Comparison of ENCODE assay signal across 15 cellular contexts in genomic region chr14:31418440-31418839, GRCh38. TPM values are rescaled to one million over a fixed set of nuclear protein-coding genes. Genes with fewer than 3 reads are reported as not detected.
DNase-seq lines count a peak whose midpoint lies in the region; ATAC-seq, FAIRE-seq and TF ChIP-seq lines count a peak whose summit lies in the region.
"Had no signal": no experiment of that assay in that cellular context is flagged by ENCODE, and none has a peak within 500 bp of the region (broad histone marks: within the 10 kb centered on the region; RNA-seq: fewer than 3 reads in every experiment).

No MANE protein-coding gene starts in this region.

- BruUV-seq in HepG2 (replicated peaks; lab: Mats Ljungman, UMichigan), result no TSS peak

- H3K36me3 ChIP-seq in HepG2 (replicated peaks in 1 of 2; ENCODE audit: control insufficient read depth in 1 of 2, insufficient read depth in 2 of 2, low read length in 2 of 2) (no peaks in the 10 kb centered on the region), right lobe of liver (no peaks in the 10 kb centered on the region), SU-DHL-6 (ENCODE audit: low read length) (no peaks in the 10 kb centered on the region), lower lobe of right lung (no peaks in the 10 kb centered on the region)
- H3K36me3 ChIP-seq: heart left ventricle had no signal

- H2AFZ ChIP-seq in HepG2 (ENCODE audit: low read length), result no peak overlapping the region
- no peak overlapping the region for H2AFZ ChIP-seq in SU-DHL-6 (ENCODE audit: low read depth, low read length, severe bottlenecking)

- CTCF ChIA-PET in HepG2 (lab: Yijun Ruan, JAX; ENCODE audit: low intra/inter-chr PET ratio, low total read pairs), result interaction anchor here (1.7 kb wide), 1 partner anchor 32 kb away, joined by 4 read pairs; no protein-coding TSS in a partner anchor

- TF ChIP-seq RAD21 in HepG2 (CRISPR knock-in tag; IDR thresholded peaks at IDR 0.05), result no peak

- in situ Hi-C loops in HepG2 (cut with HindIII; ENCODE audit: extremely low pct_ligation_motif_present, low pct_unique_long_range_greater_than_20kb), result no loop called here
- in situ Hi-C loops in GM13976 (cut with MboI; ENCODE audit: low sequenced_read_pairs, unreplicated experiment), result no loop called here

- H3K4me1 ChIP-seq in HepG2 (ENCODE audit: insufficient read depth, low read length), result peaks cover 45% of the 10 kb centered on the region
- peaks cover 0 to 16% (median 2%) of the 10 kb centered on the region in 4 donors for H3K4me1 ChIP-seq in right lobe of liver
- peaks cover 49% of the 10 kb centered on the region for H3K4me1 ChIP-seq in lower lobe of right lung

- intact Hi-C loops in HepG2 (cut with micrococcal nuclease; ENCODE audit: unreplicated experiment) (no loop called here), right lobe of liver (cut with DNase I) (no loop called here), lower lobe of right lung (cut with DNase I) (no loop called here)

- H3K27ac ChIP-seq in HepG2 (ENCODE audit: extremely low read length, insufficient read depth, low read length) (no peak overlapping the region), right lobe of liver (no peak overlapping the region), SU-DHL-6 (ENCODE audit: low read depth, low read length) (no peak overlapping the region), lower lobe of right lung (peak overlapping the region; percentile 90)

- TF ChIP-seq CTCF in HepG2 (CRISPR knock-in tag; IDR thresholded peaks at IDR 0.05) (no peak), right lobe of liver (IDR thresholded peaks at IDR 0.05) (no peak), SU-DHL-6 (IDR thresholded peaks at IDR 0.05; ENCODE audit: insufficient read depth, low read length, poor library complexity, severe bottlenecking) (no peak), lower lobe of right lung (IDR thresholded peaks at IDR 0.05) (no peak), GM13976 (IDR thresholded peaks at IDR 0.05; ENCODE audit: borderline replicate concordance, control extremely low read depth, extremely low read depth, insufficient read depth, missing control alignments) (no peak)

- H3K9ac ChIP-seq in HepG2 (ENCODE audit: insufficient read depth, low read depth, low read length), result peak overlapping the region; percentile 9; the same call in 1 of the 2 replicates
- no peak overlapping the region; the same call in 1 of the 2 replicates for H3K9ac ChIP-seq in SU-DHL-6 (ENCODE audit: low read length)

- no peak for TF ChIP-seq POLR2A in HepG2 (IDR thresholded peaks at IDR 0.05; ENCODE audit: insufficient read depth in 1 of 2, low read depth in 2 of 2, low read length in 2 of 2)
- no peak for TF ChIP-seq POLR2A in right lobe of liver (IDR thresholded peaks at IDR 0.05)

- H4K20me1 ChIP-seq in HepG2 (ENCODE audit: insufficient read depth, low read length), result no peaks in the 10 kb centered on the region
- H4K20me1 ChIP-seq in SU-DHL-6 (ENCODE audit: low read depth, low read length), result no peaks in the 10 kb centered on the region

- no peak overlapping the region for H3K4me3 Mint-ChIP-seq in T-helper 2 cell treated with Interferon-gamma antibody and Interleukin-4, amounts not matched to agents 5 μg/mL and 100 μg/mL, for 36 hours

- H3K27ac Mint-ChIP-seq in T-helper 2 cell treated with Interferon-gamma antibody and Interleukin-4, amounts not matched to agents 5 μg/mL and 100 μg/mL, for 36 hours, result no peak overlapping the region

- 62% methylated on average over 1 of the region's 1 CpG for WGBS in HepG2 (ENCODE audit: low lambda C conversion rate)
- 48% methylated on average over 1 of the region's 1 CpG for WGBS in right lobe of liver (ENCODE audit: insufficient coverage, low coverage, low lambda C conversion rate, missing lambda C conversion rate)

- H3K4me1 Mint-ChIP-seq in T-helper 2 cell treated with Interferon-gamma antibody and Interleukin-4, amounts not matched to agents 5 μg/mL and 100 μg/mL, for 36 hours (ENCODE audit: low read depth), result peaks cover 26% of the 10 kb centered on the region

- no peaks in the 10 kb centered on the region for H3K9me3 Mint-ChIP-seq in T-helper 2 cell treated with Interferon-gamma antibody and Interleukin-4, amounts not matched to agents 5 μg/mL and 100 μg/mL, for 36 hours

- POLR2A ChIA-PET in HepG2 (lab: Yijun Ruan, JAX), result interaction anchor here (2.5 to 4.9 kb wide), 2 partner anchors 23 to 39 kb away, joined by 42 to 181 read pairs; partner anchors contain the start of gene DTD2

- TF ChIP-seq EP300 in HepG2 (IDR thresholded peaks at IDR 0.05; ENCODE audit: low read depth in 2 of 2, low read length in 2 of 2) (no peak), HepG2 (CRISPR knock-in tag; IDR thresholded peaks at IDR 0.05; ENCODE audit: borderline replicate concordance) (no peak)

- peaks cover 2% of the 10 kb centered on the region for H3K27me3 Mint-ChIP-seq in T-helper 2 cell treated with Interferon-gamma antibody and Interleukin-4, amounts not matched to agents 5 μg/mL and 100 μg/mL, for 36 hours (ENCODE audit: low read depth)
- H3K27me3 Mint-ChIP-seq: T-helper 17 cell had no signal

- H3K4me3 ChIP-seq in HepG2 (replicated peaks in 1 of 3; ENCODE audit: insufficient read depth in 1 of 3, low read depth in 2 of 3, low read length in 3 of 3), result peak overlapping the region in 1 of 3 experiments; percentile 85; a peak in 2 of 6 replicates
- H3K4me3 ChIP-seq in right lobe of liver, result no peak overlapping the region
- no peak overlapping the region for H3K4me3 ChIP-seq in SU-DHL-6 (ENCODE audit: insufficient read depth, low read length, poor library complexity, severe bottlenecking)
- H3K4me3 ChIP-seq in lower lobe of right lung, result no peak overlapping the region

- H3K9me2 ChIP-seq in SU-DHL-6 (replicated peaks; ENCODE audit: insufficient read depth, low read length), result no peaks in the 10 kb centered on the region

- H3K4me2 ChIP-seq in HepG2 (ENCODE audit: low read depth, low read length) (peak overlapping the region; percentile 78), SU-DHL-6 (ENCODE audit: low read depth, low read length, poor library complexity, severe bottlenecking) (peak overlapping the region; percentile 88)

- no peaks in the 10 kb centered on the region for H3K9me3 ChIP-seq in HepG2 (ENCODE audit: low read length)
- H3K9me3 ChIP-seq in right lobe of liver, result no peaks in the 10 kb centered on the region
- H3K9me3 ChIP-seq in SU-DHL-6 (ENCODE audit: insufficient read depth, low read length), result no peaks in the 10 kb centered on the region
- no peaks in the 10 kb centered on the region for H3K9me3 ChIP-seq in lower lobe of right lung
- H3K9me3 ChIP-seq: heart left ventricle had no signal

- DNase-seq in HepG2 (ENCODE audit: low spot score), result no peak
- no peak for DNase-seq in right lobe of liver
- DNase-seq in lower lobe of right lung, result no peak
- no peak for DNase-seq in NCI-H146 (lab: John Stamatoyannopoulos, UW)
- DNase-seq in NCI-H510A treated with DMSO at 0.1 percent for 48 hours (lab: John Stamatoyannopoulos, UW), result no peak
- no peak for DNase-seq in T-helper 2 cell treated with Interferon-gamma antibody and Interleukin-4, amounts not matched to agents 5 μg/mL and 100 μg/mL, for 36 hours (ENCODE audit: low spot score)
- no peak for DNase-seq in GM13976 (ENCODE audit: low spot score)
- DNase-seq: activated CD4-positive, alpha-beta T cell treated with anti-CD3 and anti-CD28 coated beads, Interleukin-2, amount 50 U/mL, for 48 hours; activated effector memory CD4-positive, alpha-beta T cell treated with anti-CD3 and anti-CD28 coated beads, Interleukin-2, amount 50 U/mL, for 16 hours; DMS53; heart left ventricle; occipital lobe; T-helper 17 cell had no signal

- peaks cover 53% of the 10 kb centered on the region for H3K79me2 ChIP-seq in HepG2 (ENCODE audit: insufficient read depth, low read length)
- peaks cover 5% of the 10 kb centered on the region; the same call in 1 of the 2 replicates for H3K79me2 ChIP-seq in SU-DHL-6 (ENCODE audit: insufficient read depth, low read length)

- H3K36me3 Mint-ChIP-seq in T-helper 2 cell treated with Interferon-gamma antibody and Interleukin-4, amounts not matched to agents 5 μg/mL and 100 μg/mL, for 36 hours (ENCODE audit: low read depth), result peaks cover 1% of the 10 kb centered on the region

- no peak for FAIRE-seq in HepG2 (lab: Jason Lieb, UNC)
- FAIRE-seq: bronchial epithelial cell had no signal

- H3F3A ChIP-seq in SU-DHL-6 (ENCODE audit: insufficient read depth), result peaks cover 9% of the 10 kb centered on the region; the same call in 1 of the 2 replicates

- ATAC-seq in HepG2 (no peak), right lobe of liver (no peak), lower lobe of right lung (no peak)
- ATAC-seq: heart left ventricle, T-helper 17 cell had no signal

- H3K27me3 ChIP-seq in HepG2 (ENCODE audit: control insufficient read depth in 1 of 2, insufficient read depth in 2 of 2, low read length in 2 of 2), result no peaks in the 10 kb centered on the region; a peak in 1 of 5 replicates
- H3K27me3 ChIP-seq in right lobe of liver, result no peaks in the 10 kb centered on the region
- H3K27me3 ChIP-seq in SU-DHL-6 (ENCODE audit: low read length), result no peaks in the 10 kb centered on the region
- no peaks in the 10 kb centered on the region for H3K27me3 ChIP-seq in lower lobe of right lung (ENCODE audit: low read depth)
- H3K27me3 ChIP-seq: heart left ventricle had no signal

RNA-seq across cellular contexts. Expression of gene HEATR5A, which starts 1.9 kb away (rescaled TPM):
- total RNA-seq in HepG2 (2016; rRNA removed; fragmentation: Illumina TruSeq; extraction: Trizol) (105 and 172 TPM in 2 replicates), right lobe of liver (10 to 100 TPM; 13.2 to 20.8 (median 17.6) TPM), lower lobe of right lung (41.6 TPM)
- 20.4 and 21.9 TPM in 2 replicates for total RNA-seq in HepG2 (2016; cell fraction: cytosol; rRNA removed; fragmentation: Illumina TruSeq; extraction: Trizol; ENCODE audit: low read depth)
- total RNA-seq in HepG2 (2016; cell fraction: insoluble cytoplasmic fraction; rRNA removed; fragmentation: Illumina TruSeq; extraction: Trizol), result 101 and 173 TPM in 2 replicates
- total RNA-seq in HepG2 (2016; cell fraction: membrane; rRNA removed; fragmentation: Illumina TruSeq; extraction: Trizol), result 25.0 and 28.4 TPM in 2 replicates
- total RNA-seq in HepG2 (2016; cell fraction: nucleus; rRNA removed; fragmentation: Illumina TruSeq; extraction: Trizol), result 106 and 117 TPM in 2 replicates
- 35.4 and 36.4 TPM in 2 replicates for polyA plus RNA-seq in HepG2 (2011; rRNA removed)
- polyA plus RNA-seq in HepG2 (2011; cell fraction: cytosol; rRNA removed), result 18.7 and 28.7 TPM in 2 replicates
- polyA plus RNA-seq in HepG2 (2011; cell fraction: nucleus; rRNA removed), result 17.1 and 21.5 TPM in 2 replicates
- 36.1 and 45.9 TPM in 2 replicates for polyA plus RNA-seq in HepG2 (2012)
- 7.9 and 8.6 TPM in 2 replicates for polyA plus RNA-seq in HepG2 (2016; cell fraction: cytosol; fragmentation: Illumina TruSeq; extraction: Trizol; ENCODE audit: low read depth)
- 69.4 and 72.9 TPM in 2 replicates for polyA plus RNA-seq in HepG2 (2016; cell fraction: insoluble cytoplasmic fraction; fragmentation: Illumina TruSeq; extraction: Trizol; ENCODE audit: low read depth)
- 11.9 and 12.6 TPM in 2 replicates for polyA plus RNA-seq in HepG2 (2016; cell fraction: membrane; fragmentation: Illumina TruSeq; extraction: Trizol; ENCODE audit: low read depth)
- 46.2 and 49.9 TPM in 2 replicates for polyA plus RNA-seq in HepG2 (2016; cell fraction: nucleus; fragmentation: Illumina TruSeq; extraction: Trizol; ENCODE audit: insufficient read depth, low read depth)
- 118 and 198 TPM in 2 replicates for polyA minus RNA-seq in HepG2 (2011; rRNA and poly(A)+ RNA removed; ENCODE audit: low replicate concordance)
- polyA minus RNA-seq in HepG2 (2011; cell fraction: cytosol; rRNA and poly(A)+ RNA removed), result 44.9 and 53.1 TPM in 2 replicates
- 106 and 121 TPM in 2 replicates for polyA minus RNA-seq in HepG2 (2011; cell fraction: nucleus; rRNA and poly(A)+ RNA removed)

RNA-seq across cellular contexts. Expression of gene DTD2, which starts 38.9 kb away (rescaled TPM):
- 49.8 and 68.8 TPM in 2 replicates for total RNA-seq in HepG2 (2016; rRNA removed; fragmentation: Illumina TruSeq; extraction: Trizol)
- 29.9 and 37.9 TPM in 2 replicates for total RNA-seq in HepG2 (2016; cell fraction: cytosol; rRNA removed; fragmentation: Illumina TruSeq; extraction: Trizol; ENCODE audit: low read depth)
- 53.1 and 63.5 TPM in 2 replicates for total RNA-seq in HepG2 (2016; cell fraction: insoluble cytoplasmic fraction; rRNA removed; fragmentation: Illumina TruSeq; extraction: Trizol)
- total RNA-seq in HepG2 (2016; cell fraction: membrane; rRNA removed; fragmentation: Illumina TruSeq; extraction: Trizol), result 110 and 116 TPM in 2 replicates
- total RNA-seq in HepG2 (2016; cell fraction: nucleus; rRNA removed; fragmentation: Illumina TruSeq; extraction: Trizol), result 23.2 and 25.1 TPM in 2 replicates
- 22.3 and 22.5 TPM in 2 replicates for polyA plus RNA-seq in HepG2 (2011; rRNA removed)
- 29.0 and 29.5 TPM in 2 replicates for polyA plus RNA-seq in HepG2 (2011; cell fraction: cytosol; rRNA removed)
- 12.9 and 15.9 TPM in 2 replicates for polyA plus RNA-seq in HepG2 (2011; cell fraction: nucleus; rRNA removed)
- 22.3 and 30.1 TPM in 2 replicates for polyA plus RNA-seq in HepG2 (2012)
- 23.7 and 37.0 TPM in 2 replicates for polyA plus RNA-seq in HepG2 (2016; cell fraction: cytosol; fragmentation: Illumina TruSeq; extraction: Trizol; ENCODE audit: low read depth)
- polyA plus RNA-seq in HepG2 (2016; cell fraction: insoluble cytoplasmic fraction; fragmentation: Illumina TruSeq; extraction: Trizol; ENCODE audit: low read depth), result 61.0 and 63.9 TPM in 2 replicates
- 76.4 and 78.9 TPM in 2 replicates for polyA plus RNA-seq in HepG2 (2016; cell fraction: membrane; fragmentation: Illumina TruSeq; extraction: Trizol; ENCODE audit: low read depth)
- polyA plus RNA-seq in HepG2 (2016; cell fraction: nucleus; fragmentation: Illumina TruSeq; extraction: Trizol; ENCODE audit: insufficient read depth, low read depth), result 28.5 and 28.7 TPM in 2 replicates
- polyA minus RNA-seq in HepG2 (2011; rRNA and poly(A)+ RNA removed; ENCODE audit: low replicate concordance), result 7.0 and 35.4 TPM in 2 replicates
- polyA minus RNA-seq in HepG2 (2011; cell fraction: cytosol; rRNA and poly(A)+ RNA removed), result 28.0 and 32.8 TPM in 2 replicates
- polyA minus RNA-seq in HepG2 (2011; cell fraction: nucleus; rRNA and poly(A)+ RNA removed), result 26.9 and 32.9 TPM in 2 replicates
- 10 to 100 TPM in 4 of 6 experiments, 1 to 10 TPM in 2; 8.1 to 20.0 (median 11.8) TPM for total RNA-seq in right lobe of liver
- total RNA-seq in lower lobe of right lung, result 13.4 TPM
